9 cellular contexts compared by ENCODE assay signal in genomic region chr6:7112741-7113313, GRCh38. TPM values are rescaled to one million over a fixed set of nuclear protein-coding genes. Genes with fewer than 3 reads are reported as not detected.
DNase-seq lines count a peak whose midpoint lies in the region; ATAC-seq, FAIRE-seq and TF ChIP-seq lines count a peak whose summit lies in the region.
"Had no signal": no experiment of that assay in that cellular context is flagged by ENCODE, and none has a peak within 500 bp of the region (broad histone marks: within the 10 kb centered on the region; RNA-seq: fewer than 3 reads in every experiment).

No MANE protein-coding gene starts in this region.

- FAIRE-seq in urothelium cell line (lab: Jason Lieb, UNC) = no peak

- H3K36me3 Mint-ChIP-seq in activated CD4-positive, alpha-beta T cell treated with anti-CD3 and anti-CD28 coated beads, Interleukin-2, amount 10 ng/mL, durations not matched to agents 24 days and 14 days (ENCODE audit: low read depth) = peaks cover 1% of the 10 kb centered on the region

- no peak for TF ChIP-seq EP300 in gastroesophageal sphincter (IDR thresholded peaks at IDR 0.05)

- intact Hi-C loops in activated CD4-positive, alpha-beta T cell treated with anti-CD3 and anti-CD28 coated beads, Interleukin-2, amount 10 ng/mL, durations not matched to agents 24 days and 14 days (cut with micrococcal nuclease) = no loop called here
- intact Hi-C loops in spleen (cut with DNase I; ENCODE audit: low total_unique reads) = no loop called here

- TF ChIP-seq POLR2A in gastroesophageal sphincter (IDR thresholded peaks at IDR 0.05) (no peak), spleen (IDR thresholded peaks at IDR 0.05) (no peak)

- no peak for ATAC-seq in gastroesophageal sphincter

- H3K9me3 Mint-ChIP-seq in activated CD4-positive, alpha-beta T cell treated with anti-CD3 and anti-CD28 coated beads, Interleukin-2, amount 10 ng/mL, durations not matched to agents 24 days and 14 days = no peaks in the 10 kb centered on the region

- DNase-seq in GM10266 (ENCODE audit: extremely low spot score) = peak; percentile 33
- DNase-seq in HuH-7 (ENCODE audit: low spot score) = peak; percentile 26
- DNase-seq in activated CD4-positive, alpha-beta T cell treated with anti-CD3 and anti-CD28 coated beads, Interleukin-2, amount 10 ng/mL, durations not matched to agents 24 days and 14 days = peak; percentile 79
- peak; percentile 83 for DNase-seq in spleen
- DNase-seq in urothelium cell line (ENCODE audit: low spot score) = no peak
- DNase-seq in GDM1 (lab: John Stamatoyannopoulos, UW) = no peak
- no peak for DNase-seq in NCI-H774 (lab: John Stamatoyannopoulos, UW)

- H3K27me3 ChIP-seq in gastroesophageal sphincter (no peaks in the 10 kb centered on the region), spleen (replicated peaks in 1 of 7) (no peaks in the 10 kb centered on the region)

- peak overlapping the region in 1 of 2 donors; percentile 7 for H3K4me3 ChIP-seq in gastroesophageal sphincter
- H3K4me3 ChIP-seq in spleen = peak overlapping the region in 2 of 8 donors; percentile 3 to 22

- H3K27ac ChIP-seq in gastroesophageal sphincter = peak overlapping the region in 3 of 4 donors; percentile 39 to 99 (median 77)
- peak overlapping the region in 5 of 8 donors; percentile 39 to 55 (median 49) for H3K27ac ChIP-seq in spleen
- H3K27ac ChIP-seq: KMS-11 had no signal

- no peaks in the 10 kb centered on the region for H3K9me3 ChIP-seq in gastroesophageal sphincter
- no peaks in the 10 kb centered on the region for H3K9me3 ChIP-seq in spleen

- peak overlapping the region; percentile 21 for H3K27ac Mint-ChIP-seq in activated CD4-positive, alpha-beta T cell treated with anti-CD3 and anti-CD28 coated beads, Interleukin-2, amount 10 ng/mL, durations not matched to agents 24 days and 14 days

- H3K4me1 Mint-ChIP-seq in activated CD4-positive, alpha-beta T cell treated with anti-CD3 and anti-CD28 coated beads, Interleukin-2, amount 10 ng/mL, durations not matched to agents 24 days and 14 days = peaks cover 52% of the 10 kb centered on the region

- WGBS in gastroesophageal sphincter (ENCODE audit: low coverage in 1 of 2), 2 donors = 16 to 41% methylated on average over 11 to 13 of the region's 15 CpGs
- WGBS in spleen, 5 donors = 27 to 44% (median 31%) methylated on average over 15 of the region's 15 CpGs

- peak overlapping the region; percentile 72 for H3K4me3 Mint-ChIP-seq in activated CD4-positive, alpha-beta T cell treated with anti-CD3 and anti-CD28 coated beads, Interleukin-2, amount 10 ng/mL, durations not matched to agents 24 days and 14 days

- TF ChIP-seq CTCF in GM10266 (IDR thresholded peaks at IDR 0.05; ENCODE audit: control insufficient read depth, insufficient read depth, low read depth, missing control alignments) = no peak
- TF ChIP-seq CTCF in gastroesophageal sphincter (IDR thresholded peaks at IDR 0.05) = no peak
- TF ChIP-seq CTCF in spleen (IDR thresholded peaks at IDR 0.05 in 8 of 11, conservative IDR thresholded peaks at IDR 0.05 in 3 of 11) = no peak

- peaks cover 2% of the 10 kb centered on the region for H3K27me3 Mint-ChIP-seq in activated CD4-positive, alpha-beta T cell treated with anti-CD3 and anti-CD28 coated beads, Interleukin-2, amount 10 ng/mL, durations not matched to agents 24 days and 14 days

- H3K4me1 ChIP-seq in gastroesophageal sphincter (peaks cover 5 to 80% (median 28%) of the 10 kb centered on the region in 3 donors), spleen (peaks cover 47 to 88% (median 75%) of the 10 kb centered on the region in 6 donors)

- H3K36me3 ChIP-seq in gastroesophageal sphincter (no peaks in the 10 kb centered on the region), spleen (no peaks in the 10 kb centered on the region)

RNA-seq across cellular contexts. Expression of gene RREB1, which starts 5.1 kb away (rescaled TPM):
- total RNA-seq in activated CD4-positive, alpha-beta T cell treated with anti-CD3 and anti-CD28 coated beads, Interleukin-2, amount 10 ng/mL, durations not matched to agents 24 days and 14 days = 13.9 and 16.8 TPM in 2 replicates
- 10 to 100 TPM; 20.3 to 40.8 (median 28.1) TPM for total RNA-seq in gastroesophageal sphincter
- 10 to 100 TPM; 48.5 to 72.0 (median 58.1) TPM for total RNA-seq in spleen
- 1 to 10 TPM; 3.2 to 7.4 (median 4.7) TPM for polyA plus RNA-seq in spleen

Comparison
In these comparisons a context has a peak if more than half of its experiments do, and no peak if none do; other contexts are left out.
1. DNase-seq: peak in GM10266 (single experiment), HuH-7 (single experiment), activated CD4-positive, alpha-beta T cell treated with anti-CD3 and anti-CD28 coated beads, Interleukin-2, amount 10 ng/mL, durations not matched to agents 24 days and 14 days (single experiment) and spleen (single experiment); none in urothelium cell line (single experiment), GDM1 (single experiment) and NCI-H774 (single experiment).